8 cellular contexts compared by ENCODE assay signal in genomic region chr6:30719791-30720737, GRCh38. TPM values are rescaled to one million over a fixed set of nuclear protein-coding genes. Genes with fewer than 3 reads are reported as not detected.
DNase-seq lines count a peak whose midpoint lies in the region; ATAC-seq and TF ChIP-seq lines count a peak whose summit lies in the region.

Gene TUBB (plus strand): TSS chr6:30720352. CDS start chr6:30720507, 155 bp downstream.

- H3K9ac ChIP-seq in HUES48 (ENCODE audit: low read depth, low read length), result peak within 1 kb of the TSS; percentile 100
- H3K9ac ChIP-seq in NT2/D1 (ENCODE audit: insufficient read length, low read depth), result peak within 1 kb of the TSS; percentile 92

- no peaks in the 10 kb centered on the region for H3K27me3 Mint-ChIP-seq in CD4-positive, alpha-beta T cell
- H3K27me3 Mint-ChIP-seq in effector memory CD8-positive, alpha-beta T cell, result no peaks in the 10 kb centered on the region

- CTCF ChIA-PET in CD4-positive, alpha-beta T cell (lab: Charles Lee), result interaction anchor here (1.7 to 20.2 kb wide), 3 partner anchors 12 to 107 kb away, joined by 6 to 526 read pairs (median 70); partner anchors contain the start of gene DHX16

- H3K4me3 Mint-ChIP-seq in CD4-positive, alpha-beta T cell, result peak within 1 kb of the TSS; percentile 99
- H3K4me3 Mint-ChIP-seq in effector memory CD8-positive, alpha-beta T cell, result peak within 1 kb of the TSS; percentile 97 to 99

- ATAC-seq in CD4-positive, alpha-beta T cell (ENCODE audit: poor library complexity), result peak; percentile 63
- peak; percentile 31 for ATAC-seq in GM19455 (IDR thresholded peaks at IDR 0.05; ENCODE audit: unreplicated experiment)
- peak; percentile 59 for ATAC-seq in effector memory CD8-positive, alpha-beta T cell (replicated peaks)

- no peak for TF ChIP-seq CTCF in CD4-positive, alpha-beta T cell (IDR thresholded peaks at IDR 0.05)

- DNase-seq in CD4-positive, alpha-beta T cell, result peak; percentile 88 to 95 (median 93)
- DNase-seq in NT2/D1 (ENCODE audit: low read depth, low spot score) (peak; percentile 93), medulla oblongata (ENCODE audit: extremely low spot score) (peak; percentile 99)
- peak; percentile 83 to 91 (median 90) for DNase-seq in activated CD8-positive, alpha-beta memory T cell treated with anti-CD3 and anti-CD28 coated beads for 48 hours (ENCODE audit: low read depth in 2 of 3, low spot score in 2 of 3)
- peak; percentile 86 to 91 (median 90) for DNase-seq in effector memory CD8-positive, alpha-beta T cell
- DNase-seq in stimulated activated CD4-positive, alpha-beta T cell treated with anti-CD3 and anti-CD28 coated beads, TNF-alpha, amount 100 ng/mL, for 48 hours (ENCODE audit: low read depth in 3 of 3), result peak; percentile 92 to 94 (median 94)

- H3K27ac ChIP-seq in CD4-positive, alpha-beta T cell (ENCODE audit: low read depth, low read length), result peak within 1 kb of the TSS; percentile 82
- H3K27ac ChIP-seq in HUES48 (ENCODE audit: low read depth, low read length), result peak within 1 kb of the TSS; percentile 98

- intact Hi-C loops in CD4-positive, alpha-beta T cell (cut with DNase I, micrococcal nuclease), result loop anchor here (5.0 kb wide), 3 partner anchors 148 to 178 kb away; partner anchors contain the start of genes ABCF1 (in 1 of the 2), GNL1 (in 1 of the 2) and PRR3 (in 1 of the 2)

- POLR2A ChIA-PET in CD4-positive, alpha-beta T cell (lab: Charles Lee), result interaction anchor here (1.2 to 11.0 kb wide), 11 partner anchors 16 to 506 kb away, joined by 3 to 381 read pairs (median 17); partner anchors contain the start of genes ABCF1, DHX16, MRPS18B and PPP1R10

- H3K4me1 Mint-ChIP-seq in CD4-positive, alpha-beta T cell (ENCODE audit: low read depth), result peaks cover 71% of the 10 kb centered on the region
- H3K4me1 Mint-ChIP-seq in effector memory CD8-positive, alpha-beta T cell (ENCODE audit: low read depth in 2 of 2), result peaks cover 46 to 57% of the 10 kb centered on the region in 2 donors

- peak within 1 kb of the TSS; percentile 93 for H3K4me3 ChIP-seq in HUES48 (ENCODE audit: low read depth, low read length)
- H3K4me3 ChIP-seq in NT2/D1 (ENCODE audit: insufficient read length, low read depth), result peak within 1 kb of the TSS; percentile 92

- H3K9me3 ChIP-seq in CD4-positive, alpha-beta T cell (ENCODE audit: control insufficient read depth, low read length), result no peaks in the 10 kb centered on the region
- H3K9me3 ChIP-seq in HUES48 (ENCODE audit: control insufficient read depth, insufficient read depth, low read length) (no peaks in the 10 kb centered on the region), NT2/D1 (ENCODE audit: insufficient read depth, low read length) (no peaks in the 10 kb centered on the region)

- H3K27ac Mint-ChIP-seq in CD4-positive, alpha-beta T cell, result peak within 1 kb of the TSS; percentile 95
- peak within 1 kb of the TSS; percentile 81 to 91 for H3K27ac Mint-ChIP-seq in effector memory CD8-positive, alpha-beta T cell

- H3K9me3 Mint-ChIP-seq in CD4-positive, alpha-beta T cell, result no peaks in the 10 kb centered on the region
- H3K9me3 Mint-ChIP-seq in effector memory CD8-positive, alpha-beta T cell, result peaks cover 0 to 9% of the 10 kb centered on the region in 2 donors

- peaks cover 38% of the 10 kb centered on the region for H3K36me3 ChIP-seq in HUES48 (ENCODE audit: control insufficient read depth, insufficient read depth, low read length)
- peaks cover 49% of the 10 kb centered on the region for H3K36me3 ChIP-seq in NT2/D1 (ENCODE audit: insufficient read depth, insufficient read length, low read length)

- H3K4me1 ChIP-seq in HUES48 (ENCODE audit: control insufficient read depth, insufficient read depth, low read length), result peaks cover 18% of the 10 kb centered on the region
- H3K4me1 ChIP-seq in NT2/D1 (ENCODE audit: insufficient read depth, insufficient read length), result peaks cover 3% of the 10 kb centered on the region

- no peaks in the 10 kb centered on the region for H3K27me3 ChIP-seq in CD4-positive, alpha-beta T cell (ENCODE audit: control insufficient read depth, insufficient read depth, low read length)
- no peaks in the 10 kb centered on the region for H3K27me3 ChIP-seq in HUES48 (ENCODE audit: control insufficient read depth, insufficient read depth, low read length)
- no peaks in the 10 kb centered on the region for H3K27me3 ChIP-seq in NT2/D1 (ENCODE audit: insufficient read depth, insufficient read length)

- H3K36me3 Mint-ChIP-seq in CD4-positive, alpha-beta T cell (ENCODE audit: low read depth), result peaks cover 68% of the 10 kb centered on the region
- peaks cover 64% of the 10 kb centered on the region for H3K36me3 Mint-ChIP-seq in effector memory CD8-positive, alpha-beta T cell (ENCODE audit: insufficient read depth)

RNA-seq across cellular contexts. Expression of gene TUBB, which starts in this region (rescaled TPM):
- total RNA-seq in CD4-positive, alpha-beta T cell, result 10 to 100 TPM; 76.0 to 78.4 TPM

Comparison
In these comparisons a context has a peak if more than half of its experiments do, and no peak if none do; other contexts are left out.
1. Peak in every context shown above with its lines: DNase-seq, ATAC-seq, H3K4me3 ChIP-seq and H3K27ac ChIP-seq.